8 cellular contexts compared by ENCODE assay signal in the genomic region with DNA sequence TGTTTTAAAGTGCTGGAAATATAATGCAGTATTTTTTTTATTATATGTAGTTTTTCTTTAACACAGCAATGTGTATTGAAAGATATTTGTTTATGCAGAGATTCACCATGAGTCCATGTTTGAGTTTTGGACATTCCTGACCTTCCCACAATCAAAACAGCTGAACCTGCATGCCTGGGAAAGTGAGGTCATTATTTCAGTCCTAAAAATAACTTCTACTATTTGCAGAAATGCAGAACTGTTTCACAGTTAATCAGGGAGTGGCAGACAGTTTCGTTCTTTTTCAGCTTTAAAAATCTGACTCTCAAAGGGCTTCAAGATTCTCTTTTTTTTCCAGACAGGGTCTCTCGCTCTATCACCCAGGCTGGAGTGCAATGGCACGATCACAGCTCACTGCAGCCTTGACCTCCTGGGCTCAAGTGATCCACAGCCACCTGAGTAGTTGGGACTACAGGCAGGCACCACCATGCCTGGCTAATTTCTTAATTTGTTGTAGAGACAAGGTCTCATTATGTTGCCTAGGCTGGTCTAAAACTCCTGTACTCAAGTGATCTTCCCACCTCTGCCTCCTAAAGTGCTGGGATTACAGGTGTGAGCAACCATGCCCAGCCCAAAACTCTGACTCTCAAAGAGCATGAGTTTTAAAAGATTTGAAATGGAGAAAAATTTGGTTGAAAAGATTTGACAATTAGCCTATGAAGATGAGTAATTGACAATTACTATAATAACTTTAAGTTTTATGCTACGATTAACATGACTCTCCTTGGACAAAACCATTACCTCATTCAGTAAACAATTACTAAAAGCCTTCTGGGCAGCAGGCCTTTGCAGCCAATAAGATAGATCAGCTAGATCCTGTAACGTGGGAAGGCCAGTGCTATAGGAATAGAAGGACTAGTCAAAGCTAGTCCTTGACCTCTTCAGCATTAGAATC. TPM values are rescaled to one million over a fixed set of nuclear protein-coding genes. Genes with fewer than 3 reads are reported as not detected.
A peak's percentile ranks its signal among the peaks of the same experiment; 100 is the strongest.
DNase-seq lines count a peak whose midpoint lies in the region; ATAC-seq and TF ChIP-seq lines count a peak whose summit lies in the region.

No MANE protein-coding gene starts in this region.

- H3K4me3 ChIP-seq in adipocyte (ENCODE audit: low read length) (no peak overlapping the region), liver (ENCODE audit: low read depth in 1 of 3, low read length in 3 of 3) (no peak overlapping the region), BE2C (ENCODE audit: low read depth, low read length) (no peak overlapping the region)

- H3K27me3 ChIP-seq in adipocyte (replicated peaks; ENCODE audit: control insufficient read depth, insufficient read depth, low read length) (no peaks in the 10 kb centered on the region), liver (ENCODE audit: control insufficient read depth in 4 of 4, insufficient read depth in 4 of 4, low read length in 3 of 4) (no peaks in the 10 kb centered on the region), BE2C (no peaks in the 10 kb centered on the region), foreskin keratinocyte (no peaks in the 10 kb centered on the region)

- peak overlapping the region; percentile 24 for H3K9ac ChIP-seq in adipocyte (ENCODE audit: low read length)
- H3K9ac ChIP-seq in liver (ENCODE audit: low read depth in 1 of 2, low read length in 2 of 2), result peak overlapping the region; percentile 44 to 76

- DNase-seq in A172 (ENCODE audit: low spot score), result peak; percentile 61
- DNase-seq in adipocyte (ENCODE audit: low read depth), result peak; percentile 56
- DNase-seq in T-helper 1 cell, result no peak
- no peak for DNase-seq in SHP77 treated with DMSO at 0.1 percent for 48 hours (lab: John Stamatoyannopoulos, UW)
- no peak for DNase-seq in BE2C
- no peak for DNase-seq in foreskin keratinocyte

- WGBS in liver, result 23% methylated on average over 5 of the region's 5 CpGs

- peak in 1 of 2 donors; percentile 6 for TF ChIP-seq RAD21 in liver (IDR thresholded peaks at IDR 0.05)

- H3K4me1 ChIP-seq in adipocyte (ENCODE audit: control insufficient read depth, insufficient read depth, low read length) (peaks cover 43% of the 10 kb centered on the region), liver (ENCODE audit: control insufficient read depth in 4 of 4, insufficient read depth in 4 of 4, low read length in 3 of 4) (peaks cover 7 to 50% (median 25%) of the 10 kb centered on the region in 4 donors), BE2C (no peaks in the 10 kb centered on the region), foreskin keratinocyte (peaks cover under 1% of the 10 kb centered on the region)

- peak overlapping the region; percentile 90 to 95 for H3K27ac ChIP-seq in liver (ENCODE audit: low read depth in 1 of 2, low read length in 2 of 2)
- H3K27ac ChIP-seq in foreskin keratinocyte, result no peak overlapping the region

- TF ChIP-seq CTCF in liver (IDR thresholded peaks at IDR 0.05; ENCODE audit: low read depth, low read length, missing input control), result no peak
- no peak for TF ChIP-seq CTCF in BE2C (IDR thresholded peaks at IDR 0.05; ENCODE audit: low read depth, low read length)
- no peak for TF ChIP-seq CTCF in foreskin keratinocyte (conservative IDR thresholded peaks at IDR 0.05)

- peak; percentile 38 for ATAC-seq in GM21786 (IDR thresholded peaks at IDR 0.05; ENCODE audit: unreplicated experiment)
- ATAC-seq in foreskin keratinocyte, result no peak

- H3K36me3 ChIP-seq in adipocyte (ENCODE audit: control insufficient read depth, insufficient read depth, low read length, severe bottlenecking) (peaks cover 66% of the 10 kb centered on the region), liver (ENCODE audit: control insufficient read depth in 4 of 4, insufficient read depth in 3 of 4, low read depth in 1 of 4, low read length in 3 of 4) (peaks cover 6 to 40% (median 28%) of the 10 kb centered on the region in 4 donors), BE2C (peaks cover 5% of the 10 kb centered on the region)

- H3K9me3 ChIP-seq in adipocyte (ENCODE audit: control insufficient read depth, low read length) (no peaks in the 10 kb centered on the region), liver (ENCODE audit: control insufficient read depth in 4 of 4, low read length in 3 of 4) (no peaks in the 10 kb centered on the region), BE2C (no peaks in the 10 kb centered on the region)

TF ChIP-seq in liver, 16 proteins besides CTCF, POLR2A, EP300 and RAD21:
- TF ChIP-seq, protein P1, sequence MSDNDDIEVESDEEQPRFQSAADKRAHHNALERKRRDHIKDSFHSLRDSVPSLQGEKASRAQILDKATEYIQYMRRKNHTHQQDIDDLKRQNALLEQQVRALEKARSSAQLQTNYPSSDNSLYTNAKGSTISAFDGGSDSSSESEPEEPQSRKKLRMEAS (IDR thresholded peaks at IDR 0.05), result peak; percentile 56
- TF ChIP-seq YY1 (IDR thresholded peaks at IDR 0.05) (peak; percentile 85), HNF4G (IDR thresholded peaks at IDR 0.05) (no peak), JUND (IDR thresholded peaks at IDR 0.05) (peak; percentile 80 to 91), SP1 (IDR thresholded peaks at IDR 0.05) (peak; percentile 47), FOXA1 (IDR thresholded peaks at IDR 0.05) (no peak), TAF1 (conservative IDR thresholded peaks at IDR 0.05) (no peak), EGR1 (IDR thresholded peaks at IDR 0.05; ENCODE audit: low read depth in 2 of 2) (no peak), FOXA2 (IDR thresholded peaks at IDR 0.05) (no peak), HNF4A (conservative IDR thresholded peaks at IDR 0.05) (peak; percentile 12 to 60), GABPA (IDR thresholded peaks at IDR 0.05 in 1 of 2, conservative IDR thresholded peaks at IDR 0.05 in 1 of 2) (no peak), RXRA (IDR thresholded peaks at IDR 0.05) (peak in 1 of 2 donors; percentile 67)
- TF ChIP-seq, protein P2, sequence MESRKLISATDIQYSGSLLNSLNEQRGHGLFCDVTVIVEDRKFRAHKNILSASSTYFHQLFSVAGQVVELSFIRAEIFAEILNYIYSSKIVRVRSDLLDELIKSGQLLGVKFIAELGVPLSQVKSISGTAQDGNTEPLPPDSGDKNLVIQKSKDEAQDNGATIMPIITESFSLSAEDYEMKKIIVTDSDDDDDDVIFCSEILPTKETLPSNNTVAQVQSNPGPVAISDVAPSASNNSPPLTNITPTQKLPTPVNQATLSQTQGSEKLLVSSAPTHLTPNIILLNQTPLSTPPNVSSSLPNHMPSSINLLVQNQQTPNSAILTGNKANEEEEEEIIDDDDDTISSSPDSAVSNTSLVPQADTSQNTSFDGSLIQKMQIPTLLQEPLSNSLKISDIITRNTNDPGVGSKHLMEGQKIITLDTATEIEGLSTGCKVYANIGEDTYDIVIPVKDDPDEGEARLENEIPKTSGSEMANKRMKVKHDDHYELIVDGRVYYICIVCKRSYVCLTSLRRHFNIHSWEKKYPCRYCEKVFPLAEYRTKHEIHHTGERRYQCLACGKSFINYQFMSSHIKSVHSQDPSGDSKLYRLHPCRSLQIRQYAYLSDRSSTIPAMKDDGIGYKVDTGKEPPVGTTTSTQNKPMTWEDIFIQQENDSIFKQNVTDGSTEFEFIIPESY (IDR thresholded peaks at IDR 0.05), result peak; percentile 40

RNA-seq across cellular contexts. Expression of a gene that starts 5.0 kb away (rescaled TPM):
- total RNA-seq in A172 (2014; rRNA removed; shearing (Covaris generic)), result 633 and 743 TPM in 2 replicates
- total RNA-seq in liver (100 to 1,000 TPM; 106 to 111 TPM), foreskin keratinocyte (808 and 830 TPM in 2 replicates)
- polyA plus RNA-seq in liver (100 to 1,000 TPM; 200 to 303 TPM), foreskin keratinocyte (928 and 936 TPM in 2 replicates)
- 72.0 TPM for polyA plus RNA-seq in BE2C (2012; ENCODE audit: insufficient read depth, insufficient read length, low read depth)

RNA-seq across cellular contexts. Expression of a gene that starts 9.4 kb away (rescaled TPM):
- 1,577 and 1,578 TPM in 2 replicates for total RNA-seq in A172 (2014; rRNA removed; shearing (Covaris generic))
- 100 to 1,000 TPM; 158 to 178 TPM for total RNA-seq in liver
- 100 to 1,000 TPM; 181 to 314 TPM for polyA plus RNA-seq in liver
- polyA plus RNA-seq in BE2C (2012; ENCODE audit: insufficient read depth, insufficient read length, low read depth), result 110 TPM
- 549 and 551 TPM in 2 replicates for total RNA-seq in foreskin keratinocyte
- 617 and 641 TPM in 2 replicates for polyA plus RNA-seq in foreskin keratinocyte

RNA-seq across cellular contexts. Expression of a gene that starts 37.2 kb away (rescaled TPM):
- total RNA-seq in A172 (2014; rRNA removed; shearing (Covaris generic)), result not detected in 2 replicates
- total RNA-seq in liver (10 to 100 TPM; 10.1 to 48.4 TPM), foreskin keratinocyte (0.07 and 0.11 TPM in 2 replicates)
- polyA plus RNA-seq in liver (10 to 100 TPM; 21.1 to 21.6 TPM), foreskin keratinocyte (0.03 and 0.10 TPM in 2 replicates)
- 0.56 TPM for polyA plus RNA-seq in BE2C (2012; ENCODE audit: insufficient read depth, insufficient read length, low read depth)

Comparison
In these comparisons a context has a peak if more than half of its experiments do, and no peak if none do; other contexts are left out.
1. DNase-seq: peak in A172 (single experiment) and adipocyte (single experiment); none in T-helper 1 cell (0 of 5), SHP77 treated with DMSO at 0.1 percent for 48 hours (single experiment), BE2C (single experiment) and foreskin keratinocyte (0 of 2).
2. RNA of a gene that starts 37.2 kb away (total RNA-seq): 10.1 to 48.4 TPM in liver; 0.07 to 0.11 TPM in foreskin keratinocyte and not detected in A172; every median in the first group is over 10 times any median in the second.